In the genomic region with DNA sequence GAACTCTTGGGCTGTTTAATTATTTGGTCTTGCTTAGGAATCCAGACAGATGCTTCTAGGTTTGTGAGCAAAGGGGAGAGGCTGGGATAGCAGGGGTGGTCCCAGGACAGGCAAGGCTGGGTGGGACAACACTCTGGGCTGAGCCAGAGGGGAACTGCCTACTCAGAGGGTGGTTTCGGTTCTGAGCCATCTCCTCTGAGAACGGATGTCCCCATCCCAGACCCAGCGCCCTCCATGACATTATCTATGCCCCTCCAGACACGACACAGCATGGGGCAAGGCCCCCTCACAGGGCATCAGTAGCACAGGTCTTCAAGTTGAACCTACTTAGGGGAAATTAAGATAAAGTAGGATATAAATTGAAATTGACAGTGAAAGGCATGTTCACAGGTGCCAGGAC, we compare ENCODE assay signal across 25 cellular contexts. TPM values are rescaled to one million over a fixed set of nuclear protein-coding genes. Genes with fewer than 3 reads are reported as not detected.
"Had no signal": no experiment of that assay in that cellular context is flagged by ENCODE, and none has a peak within 500 bp of the region (broad histone marks: within the 10 kb centered on the region; RNA-seq: fewer than 3 reads in every experiment).

No MANE protein-coding gene starts in this region.

- H3K27ac ChIP-seq: hepatocyte, parathyroid adenoma, psoas muscle, right lobe of liver, spleen, suprapubic skin, tibial artery, upper lobe of right lung, vagina had no signal

- H3K9me3 Mint-ChIP-seq: naive thymus-derived CD4-positive, alpha-beta T cell; neural crest cell had no signal

- H3K4me1 Mint-ChIP-seq: neural crest cell had no signal

- H3K27ac Mint-ChIP-seq: naive thymus-derived CD4-positive, alpha-beta T cell had no signal

- H3K27me3 ChIP-seq: right lobe of liver, vagina had no signal

- H3K4me3 ChIP-seq: hepatocyte, psoas muscle, right lobe of liver, spleen, suprapubic skin, tibial artery, upper lobe of right lung, vagina had no signal

- DNase-seq: cerebellar nuclear complex; dermis blood vessel endothelial cell; foreskin melanocyte; naive thymus-derived CD4-positive, alpha-beta T cell; nucleus accumbens; stimulated activated CD4-positive, alpha-beta T cell treated with anti-CD3 and anti-CD28 coated beads, Interleukin-2, amount 100 ng/mL, for 24 hours; stimulated activated naive CD4-positive, alpha-beta T cell had no signal

- FAIRE-seq: colon had no signal

- H3K36me3 ChIP-seq: right lobe of liver, spleen, suprapubic skin, tibial artery, upper lobe of right lung, vagina had no signal

- H3K79me2 ChIP-seq: hepatocyte, parathyroid adenoma had no signal

- H3K36me3 Mint-ChIP-seq: naive thymus-derived CD4-positive, alpha-beta T cell had no signal

- ATAC-seq: naive thymus-derived CD4-positive, alpha-beta T cell; psoas muscle; right lobe of liver; upper lobe of right lung had no signal

- H2AFZ ChIP-seq: hepatocyte, parathyroid adenoma had no signal

- H3K9me3 ChIP-seq: psoas muscle, right lobe of liver, spleen, suprapubic skin, tibial artery, upper lobe of right lung, vagina had no signal

- H3K4me1 ChIP-seq: right lobe of liver, spleen, suprapubic skin, tibial artery, upper lobe of right lung, vagina had no signal

- H3K4me3 Mint-ChIP-seq: naive thymus-derived CD4-positive, alpha-beta T cell; neural crest cell had no signal

- H3K4me2 ChIP-seq: hepatocyte had no signal

RNA-seq across cellular contexts. Expression of gene ASB10, which starts 7.1 kb away (rescaled TPM):
- total RNA-seq: dermis blood vessel endothelial cell; hepatocyte; kidney epithelial cell; liver; lung microvascular endothelial cell; mesenteric fat pad; mononuclear cell; naive thymus-derived CD4-positive, alpha-beta T cell; neural crest cell; right lobe of liver; spleen; suprapubic skin; upper lobe of right lung; vagina had no signal
- polyA plus RNA-seq: hepatocyte; liver; naive thymus-derived CD4-positive, alpha-beta T cell; spleen had no signal

RNA-seq across cellular contexts. Expression of gene GBX1, which starts 12.5 kb away (rescaled TPM):
- total RNA-seq: dermis blood vessel endothelial cell; hepatocyte; kidney epithelial cell; liver; lung microvascular endothelial cell; mesenteric fat pad; mononuclear cell; naive thymus-derived CD4-positive, alpha-beta T cell; right lobe of liver; skeletal muscle tissue; spleen; suprapubic skin; upper lobe of right lung; vagina had no signal
- polyA plus RNA-seq: esophagus; hepatocyte; liver; naive thymus-derived CD4-positive, alpha-beta T cell; spleen had no signal

RNA-seq across cellular contexts. Expression of gene H2BK1, which starts 30.3 kb away (rescaled TPM):
- total RNA-seq: dermis blood vessel endothelial cell, hepatocyte, kidney epithelial cell, liver, lung microvascular endothelial cell, mesenteric fat pad, mononuclear cell, neural crest cell, right lobe of liver, skeletal muscle tissue, spleen, suprapubic skin, upper lobe of right lung, vagina had no signal
- polyA plus RNA-seq: esophagus; hepatocyte; liver; naive thymus-derived CD4-positive, alpha-beta T cell; psoas muscle had no signal
